In the genomic region with DNA sequence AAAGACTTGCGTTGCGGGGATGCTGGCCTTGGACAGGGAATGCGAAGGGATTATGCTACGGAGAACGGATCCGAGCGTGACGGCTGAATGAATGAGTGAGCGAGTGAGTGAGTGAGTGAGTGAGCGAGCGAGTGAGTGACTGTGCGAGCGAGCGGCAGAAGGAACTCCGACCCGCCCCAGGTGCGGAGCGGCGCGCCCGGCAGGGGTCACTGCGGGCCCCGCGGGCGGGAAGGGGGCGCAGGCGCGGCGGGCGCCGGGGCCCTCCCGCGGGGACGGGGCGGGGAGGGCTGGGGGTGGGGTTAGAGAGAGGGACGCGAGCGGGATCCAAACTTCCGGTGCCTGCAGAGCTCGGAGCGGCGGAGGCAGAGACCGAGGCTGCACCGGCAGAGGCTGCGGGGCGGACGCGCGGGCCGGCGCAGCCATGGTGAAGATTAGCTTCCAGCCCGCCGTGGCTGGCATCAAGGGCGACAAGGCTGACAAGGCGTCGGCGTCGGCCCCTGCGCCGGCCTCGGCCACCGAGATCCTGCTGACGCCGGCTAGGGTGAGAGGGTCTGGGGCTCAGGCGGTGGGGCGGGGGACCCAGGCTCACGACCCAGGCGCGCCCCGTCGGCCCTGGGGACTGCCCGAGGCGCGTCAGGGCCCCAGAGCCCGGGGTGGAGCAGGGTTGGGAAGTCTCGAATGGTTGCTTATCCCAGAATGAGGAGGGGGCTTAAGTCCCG, we compare ENCODE assay signal across 1 cellular context.
TF ChIP-seq lines count a peak whose summit lies in the region.

A gene with protein sequence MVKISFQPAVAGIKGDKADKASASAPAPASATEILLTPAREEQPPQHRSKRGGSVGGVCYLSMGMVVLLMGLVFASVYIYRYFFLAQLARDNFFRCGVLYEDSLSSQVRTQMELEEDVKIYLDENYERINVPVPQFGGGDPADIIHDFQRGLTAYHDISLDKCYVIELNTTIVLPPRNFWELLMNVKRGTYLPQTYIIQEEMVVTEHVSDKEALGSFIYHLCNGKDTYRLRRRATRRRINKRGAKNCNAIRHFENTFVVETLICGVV (plus strand): TSS at position 338 of the 719 bp plus-strand sequence. CDS start 84 bp downstream, at position 422.

TF ChIP-seq in SK-N-SH, 30 proteins besides CTCF, POLR2A, EP300 and RAD21 (continued from another document):
- no peak for TF ChIP-seq FOXM1 (IDR thresholded peaks at IDR 0.05; ENCODE audit: low read depth)
- no peak for TF ChIP-seq JUND (IDR thresholded peaks at IDR 0.05)
- TF ChIP-seq ELF1 (IDR thresholded peaks at IDR 0.05): no peak
- TF ChIP-seq, protein P1, sequence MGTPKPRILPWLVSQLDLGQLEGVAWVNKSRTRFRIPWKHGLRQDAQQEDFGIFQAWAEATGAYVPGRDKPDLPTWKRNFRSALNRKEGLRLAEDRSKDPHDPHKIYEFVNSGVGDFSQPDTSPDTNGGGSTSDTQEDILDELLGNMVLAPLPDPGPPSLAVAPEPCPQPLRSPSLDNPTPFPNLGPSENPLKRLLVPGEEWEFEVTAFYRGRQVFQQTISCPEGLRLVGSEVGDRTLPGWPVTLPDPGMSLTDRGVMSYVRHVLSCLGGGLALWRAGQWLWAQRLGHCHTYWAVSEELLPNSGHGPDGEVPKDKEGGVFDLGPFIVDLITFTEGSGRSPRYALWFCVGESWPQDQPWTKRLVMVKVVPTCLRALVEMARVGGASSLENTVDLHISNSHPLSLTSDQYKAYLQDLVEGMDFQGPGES (IDR thresholded peaks at IDR 0.05; ENCODE audit: low read depth, low read length): no peak
- peak; percentile 2; the same call in 1 of the 2 replicates for TF ChIP-seq RCOR1 (IDR thresholded peaks at IDR 0.05; ENCODE audit: low read length)
- no peak for TF ChIP-seq EZH2phosphoT487 (IDR thresholded peaks at IDR 0.05; ENCODE audit: borderline replicate concordance, low read depth)
- no peak for TF ChIP-seq RFX5 (IDR thresholded peaks at IDR 0.05; ENCODE audit: low read length)
- TF ChIP-seq, protein P2, sequence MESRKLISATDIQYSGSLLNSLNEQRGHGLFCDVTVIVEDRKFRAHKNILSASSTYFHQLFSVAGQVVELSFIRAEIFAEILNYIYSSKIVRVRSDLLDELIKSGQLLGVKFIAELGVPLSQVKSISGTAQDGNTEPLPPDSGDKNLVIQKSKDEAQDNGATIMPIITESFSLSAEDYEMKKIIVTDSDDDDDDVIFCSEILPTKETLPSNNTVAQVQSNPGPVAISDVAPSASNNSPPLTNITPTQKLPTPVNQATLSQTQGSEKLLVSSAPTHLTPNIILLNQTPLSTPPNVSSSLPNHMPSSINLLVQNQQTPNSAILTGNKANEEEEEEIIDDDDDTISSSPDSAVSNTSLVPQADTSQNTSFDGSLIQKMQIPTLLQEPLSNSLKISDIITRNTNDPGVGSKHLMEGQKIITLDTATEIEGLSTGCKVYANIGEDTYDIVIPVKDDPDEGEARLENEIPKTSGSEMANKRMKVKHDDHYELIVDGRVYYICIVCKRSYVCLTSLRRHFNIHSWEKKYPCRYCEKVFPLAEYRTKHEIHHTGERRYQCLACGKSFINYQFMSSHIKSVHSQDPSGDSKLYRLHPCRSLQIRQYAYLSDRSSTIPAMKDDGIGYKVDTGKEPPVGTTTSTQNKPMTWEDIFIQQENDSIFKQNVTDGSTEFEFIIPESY (IDR thresholded peaks at IDR 0.05; ENCODE audit: borderline replicate concordance, low read depth): no peak
- peak; percentile 63; the same call in 1 of the 2 replicates for TF ChIP-seq TAF1 (IDR thresholded peaks at IDR 0.05; ENCODE audit: borderline replicate concordance, low read depth, low read length)
- TF ChIP-seq, protein P3, sequence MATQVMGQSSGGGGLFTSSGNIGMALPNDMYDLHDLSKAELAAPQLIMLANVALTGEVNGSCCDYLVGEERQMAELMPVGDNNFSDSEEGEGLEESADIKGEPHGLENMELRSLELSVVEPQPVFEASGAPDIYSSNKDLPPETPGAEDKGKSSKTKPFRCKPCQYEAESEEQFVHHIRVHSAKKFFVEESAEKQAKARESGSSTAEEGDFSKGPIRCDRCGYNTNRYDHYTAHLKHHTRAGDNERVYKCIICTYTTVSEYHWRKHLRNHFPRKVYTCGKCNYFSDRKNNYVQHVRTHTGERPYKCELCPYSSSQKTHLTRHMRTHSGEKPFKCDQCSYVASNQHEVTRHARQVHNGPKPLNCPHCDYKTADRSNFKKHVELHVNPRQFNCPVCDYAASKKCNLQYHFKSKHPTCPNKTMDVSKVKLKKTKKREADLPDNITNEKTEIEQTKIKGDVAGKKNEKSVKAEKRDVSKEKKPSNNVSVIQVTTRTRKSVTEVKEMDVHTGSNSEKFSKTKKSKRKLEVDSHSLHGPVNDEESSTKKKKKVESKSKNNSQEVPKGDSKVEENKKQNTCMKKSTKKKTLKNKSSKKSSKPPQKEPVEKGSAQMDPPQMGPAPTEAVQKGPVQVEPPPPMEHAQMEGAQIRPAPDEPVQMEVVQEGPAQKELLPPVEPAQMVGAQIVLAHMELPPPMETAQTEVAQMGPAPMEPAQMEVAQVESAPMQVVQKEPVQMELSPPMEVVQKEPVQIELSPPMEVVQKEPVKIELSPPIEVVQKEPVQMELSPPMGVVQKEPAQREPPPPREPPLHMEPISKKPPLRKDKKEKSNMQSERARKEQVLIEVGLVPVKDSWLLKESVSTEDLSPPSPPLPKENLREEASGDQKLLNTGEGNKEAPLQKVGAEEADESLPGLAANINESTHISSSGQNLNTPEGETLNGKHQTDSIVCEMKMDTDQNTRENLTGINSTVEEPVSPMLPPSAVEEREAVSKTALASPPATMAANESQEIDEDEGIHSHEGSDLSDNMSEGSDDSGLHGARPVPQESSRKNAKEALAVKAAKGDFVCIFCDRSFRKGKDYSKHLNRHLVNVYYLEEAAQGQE (IDR thresholded peaks at IDR 0.05; ENCODE audit: low read depth, low read length): no peak
- TF ChIP-seq MEF2A (IDR thresholded peaks at IDR 0.05; ENCODE audit: borderline replicate concordance, low read depth): no peak
- peak; percentile 68 for TF ChIP-seq POLR2AphosphoS5 (IDR thresholded peaks at IDR 0.05; ENCODE audit: low read depth, low read length)
- no peak for TF ChIP-seq NFIC (IDR thresholded peaks at IDR 0.05; ENCODE audit: borderline replicate concordance)
- TF ChIP-seq, protein P4, sequence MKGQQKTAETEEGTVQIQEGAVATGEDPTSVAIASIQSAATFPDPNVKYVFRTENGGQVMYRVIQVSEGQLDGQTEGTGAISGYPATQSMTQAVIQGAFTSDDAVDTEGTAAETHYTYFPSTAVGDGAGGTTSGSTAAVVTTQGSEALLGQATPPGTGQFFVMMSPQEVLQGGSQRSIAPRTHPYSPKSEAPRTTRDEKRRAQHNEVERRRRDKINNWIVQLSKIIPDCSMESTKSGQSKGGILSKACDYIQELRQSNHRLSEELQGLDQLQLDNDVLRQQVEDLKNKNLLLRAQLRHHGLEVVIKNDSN (IDR thresholded peaks at IDR 0.05; ENCODE audit: borderline replicate concordance, low read depth): no peak
TF ChIP-seq in SK-N-SH: peak in this region for 6.
